ENCODE assay signal across 23 cellular contexts in genomic region chr18:35110554-35111058, GRCh38.
DNase-seq lines count a peak whose midpoint lies in the region; ATAC-seq and TF ChIP-seq lines count a peak whose summit lies in the region.
"Had no signal": no experiment of that assay in that cellular context is flagged by ENCODE, and none has a peak within 500 bp of the region (broad histone marks: within the 10 kb centered on the region; RNA-seq: fewer than 3 reads in every experiment).

No MANE protein-coding gene starts in this region.

- ATAC-seq in GM19452 (IDR thresholded peaks at IDR 0.05; ENCODE audit: unreplicated experiment) = no peak
- ATAC-seq: activated naive CD4-positive, alpha-beta T cell treated with anti-CD3 and anti-CD28 coated beads, Interleukin-2, amount 50 U/mL, for 72 hours; left colon; stimulated activated effector memory CD8-positive, alpha-beta T cell treated with anti-CD3 and anti-CD28 coated beads, Interleukin-12 subunit alpha, Interleukin-12 subunit beta, amount 100 ng/mL, for 72 hours had no signal

- H3K4me3 ChIP-seq in fibroblast of villous mesenchyme (ENCODE audit: low read depth, low read length) = no peak overlapping the region
- H3K4me3 ChIP-seq: upper lobe of left lung had no signal

- DNase-seq in EH (ENCODE audit: low read depth) (peak; percentile 18), NCI-H69 (lab: John Stamatoyannopoulos, UW) (peak; percentile 25), astrocyte of the hippocampus (ENCODE audit: low read depth, low spot score) (peak; percentile 23), fibroblast of villous mesenchyme (ENCODE audit: low read depth) (peak; percentile 19), NCI-H128 (lab: John Stamatoyannopoulos, UW; ENCODE audit: unreplicated experiment) (no peak), GF-D8 (lab: John Stamatoyannopoulos, UW) (no peak), activated gamma-delta T cell treated with Interleukin-2 at 50 U/mL for 16 hours (no peak)
- DNase-seq: activated CD4-positive, alpha-beta T cell treated with anti-CD3 and anti-CD28 coated beads, Interleukin-2, amount 10 ng/mL, durations not matched to agents 24 days and 14 days; CD4-positive, CD25-positive, alpha-beta regulatory T cell; cortex of kidney; DMS 273 treated with DMSO at 0.1 percent for 48 hours; HFFc6; left colon; naive B cell; NCI-H524 treated with DMSO at 0.1 percent for 48 hours; occipital lobe; stimulated activated CD4-positive, alpha-beta T cell treated with anti-CD3 and anti-CD28 coated beads, Interleukin-2, amount 100 ng/mL, for 48 hours; substantia nigra; upper lobe of left lung; WERI-Rb-1 had no signal

- no peak for TF ChIP-seq CTCF in fibroblast of villous mesenchyme (IDR thresholded peaks at IDR 0.05; ENCODE audit: insufficient read depth, low read depth, low read length)

Comparison
In these comparisons a context has a peak if more than half of its experiments do, and no peak if none do; other contexts are left out.
1. DNase-seq: peak in EH (single experiment), NCI-H69 (single experiment), astrocyte of the hippocampus (single experiment) and fibroblast of villous mesenchyme (single experiment); none in NCI-H128 (single experiment), GF-D8 (single experiment) and activated gamma-delta T cell treated with Interleukin-2 at 50 U/mL for 16 hours (single experiment).